In genomic region chr3:193711964-193712598, GRCh38 we compare ENCODE assay signal across 1 cellular context.
A peak's percentile ranks its signal among the peaks of the same experiment; 100 is the strongest.
TF ChIP-seq lines count a peak whose summit lies in the region.

No MANE protein-coding gene starts in this region.

TF ChIP-seq in HepG2, 621 proteins besides CTCF, POLR2A, EP300 and RAD21 (continued from another document and continues in another):
- TF ChIP-seq ZNF18 (CRISPR knock-in tag; IDR thresholded peaks at IDR 0.05; ENCODE audit: insufficient replicate concordance) (peak; percentile 57), NCOR1 (IDR thresholded peaks at IDR 0.05; ENCODE audit: borderline replicate concordance, low read length) (peak; percentile 38; the same call in 1 of the 2 replicates), JUNB (CRISPR knock-in tag; IDR thresholded peaks at IDR 0.05; ENCODE audit: borderline replicate concordance) (peak; percentile 89), MTF2 (CRISPR knock-in tag; IDR thresholded peaks at IDR 0.05; ENCODE audit: borderline replicate concordance) (no peak), MAFF (IDR thresholded peaks at IDR 0.05; ENCODE audit: low read depth, low read length) (no peak; the same call in 1 of the 2 replicates), CENPX (CRISPR knock-in tag; IDR thresholded peaks at IDR 0.05) (no peak), ZNF17 (CRISPR knock-in tag; IDR thresholded peaks at IDR 0.05) (0 out of 2 replicates have a peak, but pooled peaks have one; percentile 33), HNRNPK (IDR thresholded peaks at IDR 0.05; ENCODE audit: low read depth, low read length, poor library complexity, severe bottlenecking) (no peak), CHCHD3 (CRISPR knock-in tag; IDR thresholded peaks at IDR 0.05) (0 out of 2 replicates have a peak, but pooled peaks have one; percentile 65), YEATS4 (CRISPR knock-in tag; IDR thresholded peaks at IDR 0.05; ENCODE audit: borderline replicate concordance) (peak; percentile 91), ZNF10 (CRISPR knock-in tag; IDR thresholded peaks at IDR 0.05; ENCODE audit: borderline replicate concordance, low read depth) (no peak), RELA (CRISPR knock-in tag; IDR thresholded peaks at IDR 0.05) (no peak), ZMYM3 (CRISPR knock-in tag; IDR thresholded peaks at IDR 0.05) (peak; percentile 92), ZNF20 (CRISPR knock-in tag; IDR thresholded peaks at IDR 0.05) (no peak), PTBP1 (IDR thresholded peaks at IDR 0.05; ENCODE audit: low read depth, low read length, poor library complexity, severe bottlenecking) (no peak), ZNF503 (CRISPR knock-in tag; IDR thresholded peaks at IDR 0.05) (peak; percentile 99), ZNF672 (CRISPR knock-in tag; IDR thresholded peaks at IDR 0.05) (no peak), PHF8 (CRISPR knock-in tag; IDR thresholded peaks at IDR 0.05) (no peak; the same call in 1 of the 2 replicates), BCLAF1 (IDR thresholded peaks at IDR 0.05) (no peak), ATF5 (CRISPR knock-in tag; IDR thresholded peaks at IDR 0.05; ENCODE audit: low read depth) (no peak), DNMT3B (CRISPR knock-in tag; conservative IDR thresholded peaks at IDR 0.05) (peak; percentile 97), ZNF674 (CRISPR knock-in tag; IDR thresholded peaks at IDR 0.05; ENCODE audit: low read depth) (no peak), ZSCAN25 (CRISPR knock-in tag; IDR thresholded peaks at IDR 0.05) (peak; percentile 54; the same call in 1 of the 2 replicates), PITX1 (CRISPR knock-in tag; IDR thresholded peaks at IDR 0.05) (peak; percentile 99), ZNF644 (CRISPR knock-in tag; IDR thresholded peaks at IDR 0.05; ENCODE audit: low read depth) (peak; percentile 96), ZNF432 (CRISPR knock-in tag; IDR thresholded peaks at IDR 0.05; ENCODE audit: borderline replicate concordance) (no peak), ZNF572 (CRISPR knock-in tag; IDR thresholded peaks at IDR 0.05) (no peak), ZNF605 (CRISPR knock-in tag; IDR thresholded peaks at IDR 0.05) (peak; percentile 93)
- TF ChIP-seq, protein P1, sequence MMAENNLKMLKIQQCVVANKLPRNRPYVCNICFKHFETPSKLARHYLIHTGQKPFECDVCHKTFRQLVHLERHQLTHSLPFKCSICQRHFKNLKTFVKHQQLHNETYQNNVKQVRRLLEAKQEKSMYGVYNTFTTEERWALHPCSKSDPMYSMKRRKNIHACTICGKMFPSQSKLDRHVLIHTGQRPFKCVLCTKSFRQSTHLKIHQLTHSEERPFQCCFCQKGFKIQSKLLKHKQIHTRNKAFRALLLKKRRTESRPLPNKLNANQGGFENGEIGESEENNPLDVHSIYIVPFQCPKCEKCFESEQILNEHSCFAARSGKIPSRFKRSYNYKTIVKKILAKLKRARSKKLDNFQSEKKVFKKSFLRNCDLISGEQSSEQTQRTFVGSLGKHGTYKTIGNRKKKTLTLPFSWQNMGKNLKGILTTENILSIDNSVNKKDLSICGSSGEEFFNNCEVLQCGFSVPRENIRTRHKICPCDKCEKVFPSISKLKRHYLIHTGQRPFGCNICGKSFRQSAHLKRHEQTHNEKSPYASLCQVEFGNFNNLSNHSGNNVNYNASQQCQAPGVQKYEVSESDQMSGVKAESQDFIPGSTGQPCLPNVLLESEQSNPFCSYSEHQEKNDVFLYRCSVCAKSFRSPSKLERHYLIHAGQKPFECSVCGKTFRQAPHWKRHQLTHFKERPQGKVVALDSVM (CRISPR knock-in tag; IDR thresholded peaks at IDR 0.05): no peak; the same call in 1 of the 2 replicates
- TF ChIP-seq, protein P2, sequence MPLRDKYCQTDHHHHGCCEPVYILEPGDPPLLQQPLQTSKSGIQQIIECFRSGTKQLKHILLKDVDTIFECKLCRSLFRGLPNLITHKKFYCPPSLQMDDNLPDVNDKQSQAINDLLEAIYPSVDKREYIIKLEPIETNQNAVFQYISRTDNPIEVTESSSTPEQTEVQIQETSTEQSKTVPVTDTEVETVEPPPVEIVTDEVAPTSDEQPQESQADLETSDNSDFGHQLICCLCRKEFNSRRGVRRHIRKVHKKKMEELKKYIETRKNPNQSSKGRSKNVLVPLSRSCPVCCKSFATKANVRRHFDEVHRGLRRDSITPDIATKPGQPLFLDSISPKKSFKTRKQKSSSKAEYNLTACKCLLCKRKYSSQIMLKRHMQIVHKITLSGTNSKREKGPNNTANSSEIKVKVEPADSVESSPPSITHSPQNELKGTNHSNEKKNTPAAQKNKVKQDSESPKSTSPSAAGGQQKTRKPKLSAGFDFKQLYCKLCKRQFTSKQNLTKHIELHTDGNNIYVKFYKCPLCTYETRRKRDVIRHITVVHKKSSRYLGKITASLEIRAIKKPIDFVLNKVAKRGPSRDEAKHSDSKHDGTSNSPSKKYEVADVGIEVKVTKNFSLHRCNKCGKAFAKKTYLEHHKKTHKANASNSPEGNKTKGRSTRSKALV (CRISPR knock-in tag; IDR thresholded peaks at IDR 0.05): peak; percentile 65; the same call in 1 of the 2 replicates
- TF ChIP-seq, protein P3, sequence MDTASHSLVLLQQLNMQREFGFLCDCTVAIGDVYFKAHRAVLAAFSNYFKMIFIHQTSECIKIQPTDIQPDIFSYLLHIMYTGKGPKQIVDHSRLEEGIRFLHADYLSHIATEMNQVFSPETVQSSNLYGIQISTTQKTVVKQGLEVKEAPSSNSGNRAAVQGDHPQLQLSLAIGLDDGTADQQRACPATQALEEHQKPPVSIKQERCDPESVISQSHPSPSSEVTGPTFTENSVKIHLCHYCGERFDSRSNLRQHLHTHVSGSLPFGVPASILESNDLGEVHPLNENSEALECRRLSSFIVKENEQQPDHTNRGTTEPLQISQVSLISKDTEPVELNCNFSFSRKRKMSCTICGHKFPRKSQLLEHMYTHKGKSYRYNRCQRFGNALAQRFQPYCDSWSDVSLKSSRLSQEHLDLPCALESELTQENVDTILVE (CRISPR knock-in tag; IDR thresholded peaks at IDR 0.05): peak; percentile 92
- TF ChIP-seq, protein P4, sequence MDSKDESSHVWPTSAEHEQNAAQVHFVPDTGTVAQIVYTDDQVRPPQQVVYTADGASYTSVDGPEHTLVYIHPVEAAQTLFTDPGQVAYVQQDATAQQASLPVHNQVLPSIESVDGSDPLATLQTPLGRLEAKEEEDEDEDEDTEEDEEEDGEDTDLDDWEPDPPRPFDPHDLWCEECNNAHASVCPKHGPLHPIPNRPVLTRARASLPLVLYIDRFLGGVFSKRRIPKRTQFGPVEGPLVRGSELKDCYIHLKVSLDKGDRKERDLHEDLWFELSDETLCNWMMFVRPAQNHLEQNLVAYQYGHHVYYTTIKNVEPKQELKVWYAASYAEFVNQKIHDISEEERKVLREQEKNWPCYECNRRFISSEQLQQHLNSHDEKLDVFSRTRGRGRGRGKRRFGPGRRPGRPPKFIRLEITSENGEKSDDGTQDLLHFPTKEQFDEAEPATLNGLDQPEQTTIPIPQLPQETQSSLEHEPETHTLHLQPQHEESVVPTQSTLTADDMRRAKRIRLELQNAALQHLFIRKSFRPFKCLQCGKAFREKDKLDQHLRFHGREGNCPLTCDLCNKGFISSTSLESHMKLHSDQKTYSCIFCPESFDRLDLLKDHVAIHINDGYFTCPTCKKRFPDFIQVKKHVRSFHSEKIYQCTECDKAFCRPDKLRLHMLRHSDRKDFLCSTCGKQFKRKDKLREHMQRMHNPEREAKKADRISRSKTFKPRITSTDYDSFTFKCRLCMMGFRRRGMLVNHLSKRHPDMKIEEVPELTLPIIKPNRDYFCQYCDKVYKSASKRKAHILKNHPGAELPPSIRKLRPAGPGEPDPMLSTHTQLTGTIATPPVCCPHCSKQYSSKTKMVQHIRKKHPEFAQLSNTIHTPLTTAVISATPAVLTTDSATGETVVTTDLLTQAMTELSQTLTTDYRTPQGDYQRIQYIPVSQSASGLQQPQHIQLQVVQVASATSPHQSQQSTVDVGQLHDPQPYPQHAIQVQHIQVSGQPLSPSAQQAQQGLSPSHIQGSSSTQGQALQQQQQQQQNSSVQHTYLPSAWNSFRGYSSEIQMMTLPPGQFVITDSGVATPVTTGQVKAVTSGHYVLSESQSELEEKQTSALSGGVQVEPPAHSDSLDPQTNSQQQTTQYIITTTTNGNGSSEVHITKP (CRISPR knock-in tag; IDR thresholded peaks at IDR 0.05; ENCODE audit: low read depth): peak; percentile 89; the same call in 1 of the 2 replicates
- TF ChIP-seq, protein P5, sequence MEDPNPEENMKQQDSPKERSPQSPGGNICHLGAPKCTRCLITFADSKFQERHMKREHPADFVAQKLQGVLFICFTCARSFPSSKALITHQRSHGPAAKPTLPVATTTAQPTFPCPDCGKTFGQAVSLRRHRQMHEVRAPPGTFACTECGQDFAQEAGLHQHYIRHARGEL (CRISPR knock-in tag; IDR thresholded peaks at IDR 0.05): no peak
- TF ChIP-seq, protein P6, sequence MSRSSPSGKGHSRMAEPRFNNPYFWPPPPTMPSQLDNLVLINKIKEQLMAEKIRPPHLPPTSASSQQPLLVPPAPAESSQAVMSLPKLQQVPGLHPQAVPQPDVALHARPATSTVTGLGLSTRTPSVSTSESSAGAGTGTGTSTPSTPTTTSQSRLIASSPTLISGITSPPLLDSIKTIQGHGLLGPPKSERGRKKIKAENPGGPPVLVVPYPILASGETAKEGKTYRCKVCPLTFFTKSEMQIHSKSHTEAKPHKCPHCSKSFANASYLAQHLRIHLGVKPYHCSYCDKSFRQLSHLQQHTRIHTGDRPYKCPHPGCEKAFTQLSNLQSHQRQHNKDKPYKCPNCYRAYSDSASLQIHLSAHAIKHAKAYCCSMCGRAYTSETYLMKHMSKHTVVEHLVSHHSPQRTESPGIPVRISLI (CRISPR knock-in tag; IDR thresholded peaks at IDR 0.05; ENCODE audit: borderline replicate concordance): peak; percentile 79; the same call in 1 of the 2 replicates
- TF ChIP-seq, protein P7, sequence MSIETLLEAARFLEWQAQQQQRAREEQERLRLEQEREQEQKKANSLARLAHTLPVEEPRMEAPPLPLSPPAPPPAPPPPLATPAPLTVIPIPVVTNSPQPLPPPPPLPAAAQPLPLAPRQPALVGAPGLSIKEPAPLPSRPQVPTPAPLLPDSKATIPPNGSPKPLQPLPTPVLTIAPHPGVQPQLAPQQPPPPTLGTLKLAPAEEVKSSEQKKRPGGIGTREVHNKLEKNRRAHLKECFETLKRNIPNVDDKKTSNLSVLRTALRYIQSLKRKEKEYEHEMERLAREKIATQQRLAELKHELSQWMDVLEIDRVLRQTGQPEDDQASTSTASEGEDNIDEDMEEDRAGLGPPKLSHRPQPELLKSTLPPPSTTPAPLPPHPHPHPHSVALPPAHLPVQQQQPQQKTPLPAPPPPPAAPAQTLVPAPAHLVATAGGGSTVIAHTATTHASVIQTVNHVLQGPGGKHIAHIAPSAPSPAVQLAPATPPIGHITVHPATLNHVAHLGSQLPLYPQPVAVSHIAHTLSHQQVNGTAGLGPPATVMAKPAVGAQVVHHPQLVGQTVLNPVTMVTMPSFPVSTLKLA (IDR thresholded peaks at IDR 0.05): peak; percentile 73
